ENCODE assay signal across 12 cellular contexts in genomic region chr1:15628003-15628402, GRCh38. TPM values are rescaled to one million over a fixed set of nuclear protein-coding genes. Genes with fewer than 3 reads are reported as not detected.
A peak's percentile ranks its signal among the peaks of the same experiment; 100 is the strongest.
DNase-seq lines count a peak whose midpoint lies in the region; ATAC-seq, FAIRE-seq and TF ChIP-seq lines count a peak whose summit lies in the region.
"Had no signal": no experiment of that assay in that cellular context is flagged by ENCODE, and none has a peak within 500 bp of the region (broad histone marks: within the 10 kb centered on the region; RNA-seq: fewer than 3 reads in every experiment).

No MANE protein-coding gene starts in this region.

- H3K27me3 Mint-ChIP-seq in WTC11 (ENCODE audit: low read depth) (no peaks in the 10 kb centered on the region), progenitor cell of endocrine pancreas (no peaks in the 10 kb centered on the region)

- TF ChIP-seq CTCF in cardiac muscle cell (IDR thresholded peaks at IDR 0.05; ENCODE audit: low read depth, low read length): no peak
- no peak for TF ChIP-seq CTCF in WTC11 (IDR thresholded peaks at IDR 0.05)
- TF ChIP-seq CTCF in progenitor cell of endocrine pancreas (IDR thresholded peaks at IDR 0.05; ENCODE audit: unreplicated experiment): no peak
- TF ChIP-seq CTCF in pancreas (IDR thresholded peaks at IDR 0.05): no peak

- ATAC-seq in Right ventricle myocardium superior (ENCODE audit: poor library complexity): no peak
- peak; percentile 39 for ATAC-seq in HG02981 (IDR thresholded peaks at IDR 0.05; ENCODE audit: unreplicated experiment)
- ATAC-seq in WTC11: no peak
- no peak for ATAC-seq in pancreas

- H3K36me3 ChIP-seq in cardiac muscle cell (peaks cover 30% of the 10 kb centered on the region), pancreas (peaks cover 0 to 10% (median 0%) of the 10 kb centered on the region in 3 donors)

- H3K27ac ChIP-seq in cardiac muscle cell: peak overlapping the region; percentile 26
- peak overlapping the region; percentile 59 for H3K27ac ChIP-seq in substantia nigra (ENCODE audit: low read depth, low read length, poor library complexity, severe bottlenecking)
- no peak overlapping the region for H3K27ac ChIP-seq in pancreas
- H3K27ac ChIP-seq: sigmoid colon had no signal

- H3K4me3 Mint-ChIP-seq in WTC11: no peak overlapping the region
- H3K4me3 Mint-ChIP-seq in progenitor cell of endocrine pancreas (ENCODE audit: low read depth): no peak overlapping the region

- WGBS in pancreas, 2 donors: 30 to 40% methylated on average over 1 of the region's 1 CpG

- DNase-seq in cardiac muscle cell (ENCODE audit: low read depth in 1 of 2, low spot score in 1 of 2) (no peak), Right ventricle myocardium superior (no peak), WTC11 (ENCODE audit: low spot score) (no peak), substantia nigra (lab: John Stamatoyannopoulos, UW) (no peak), progenitor cell of endocrine pancreas (ENCODE audit: low spot score, unreplicated experiment) (no peak), pancreas (no peak), GM19238 (ENCODE audit: insufficient read length, low spot score) (no peak)
- DNase-seq: activated naive CD4-positive, alpha-beta T cell treated with Interleukin-2 at 50 U/mL for 16 hours; NCI-H1048; sigmoid colon had no signal

- H3K36me3 Mint-ChIP-seq in WTC11 (peaks cover 46% of the 10 kb centered on the region), progenitor cell of endocrine pancreas (ENCODE audit: insufficient read depth) (peaks cover 18% of the 10 kb centered on the region)

- H3K27me3 ChIP-seq in cardiac muscle cell (no peaks in the 10 kb centered on the region), pancreas (no peaks in the 10 kb centered on the region)
- H3K27me3 ChIP-seq: sigmoid colon had no signal

- H3K27ac Mint-ChIP-seq in WTC11: 0 out of 2 replicates have a peak overlapping the region, but pooled peaks have one; percentile 17
- no peak overlapping the region for H3K27ac Mint-ChIP-seq in progenitor cell of endocrine pancreas

- H3K9me3 Mint-ChIP-seq in WTC11 (no peaks in the 10 kb centered on the region), progenitor cell of endocrine pancreas (ENCODE audit: low read depth) (no peaks in the 10 kb centered on the region)

- POLR2A ChIA-PET in WTC11 (lab: Charles Lee): no interaction called here

- H3K4me3 ChIP-seq in cardiac muscle cell (no peak overlapping the region), pancreas (no peak overlapping the region)
- H3K4me3 ChIP-seq: sigmoid colon had no signal

- H3K4me1 Mint-ChIP-seq in WTC11 (peaks cover 4% of the 10 kb centered on the region; the same call in 1 of the 2 replicates), progenitor cell of endocrine pancreas (ENCODE audit: low read depth) (peaks cover 12% of the 10 kb centered on the region)

- H3K4me1 ChIP-seq in cardiac muscle cell (ENCODE audit: low read depth) (peaks cover 6% of the 10 kb centered on the region), pancreas (peaks cover 2 to 14% (median 10%) of the 10 kb centered on the region in 3 donors)

- CTCF ChIA-PET in WTC11 (lab: Charles Lee): no interaction called here

- intact Hi-C loops in Right ventricle myocardium superior (cut with DNase I): no loop called here
- intact Hi-C loops in pancreas (cut with DNase I): no loop called here

- no peaks in the 10 kb centered on the region for H3K9me3 ChIP-seq in cardiac muscle cell (ENCODE audit: low read depth)
- no peaks in the 10 kb centered on the region for H3K9me3 ChIP-seq in pancreas
- H3K9me3 ChIP-seq: sigmoid colon had no signal

- no peak for FAIRE-seq in pancreas (lab: Jason Lieb, UNC)
- FAIRE-seq: G401.6 had no signal

TF ChIP-seq in WTC11, 78 proteins besides CTCF, POLR2A, EP300 and RAD21:
- TF ChIP-seq SP1 (CRISPR knock-in tag; conservative IDR thresholded peaks at IDR 0.05): no peak
- no peak for TF ChIP-seq NR3C1 (CRISPR knock-in tag; conservative IDR thresholded peaks at IDR 0.05; ENCODE audit: low read depth)
- no peak for TF ChIP-seq ZBTB43 (CRISPR knock-in tag; IDR thresholded peaks at IDR 0.05)
- TF ChIP-seq ZNF512 (CRISPR knock-in tag; IDR thresholded peaks at IDR 0.05; ENCODE audit: borderline replicate concordance): no peak
- no peak for TF ChIP-seq MYBL2 (CRISPR knock-in tag; IDR thresholded peaks at IDR 0.05)
- TF ChIP-seq RELA (CRISPR knock-in tag; IDR thresholded peaks at IDR 0.05; ENCODE audit: borderline replicate concordance): no peak
- TF ChIP-seq ARID4B (CRISPR knock-in tag; IDR thresholded peaks at IDR 0.05; ENCODE audit: borderline replicate concordance): no peak
- no peak for TF ChIP-seq ZNF263 (CRISPR knock-in tag; IDR thresholded peaks at IDR 0.05; ENCODE audit: low read depth)
- TF ChIP-seq ZNF671 (CRISPR knock-in tag; IDR thresholded peaks at IDR 0.05): no peak

RNA-seq across cellular contexts. Expression of gene DDI2, which starts 10.7 kb away (rescaled TPM):
- total RNA-seq in cardiac muscle cell (11.3 and 26.8 TPM in 2 replicates), Right ventricle myocardium superior (19.4 TPM), WTC11 (2021) (33.8 to 34.2 TPM (median 33.8 TPM) in 3 replicates), progenitor cell of endocrine pancreas (34.5 and 35.6 TPM in 2 replicates), pancreas (10 to 100 TPM; 12.5 to 17.8 (median 16.3) TPM)
- polyA plus RNA-seq in cardiac muscle cell (7.4 and 10.0 TPM in 2 replicates), pancreas (1 to 10 TPM; 4.7 to 7.0 TPM)

RNA-seq across cellular contexts. Expression of gene AGMAT, which starts 43.2 kb away (rescaled TPM):
- 0.45 and 0.70 TPM in 2 replicates for total RNA-seq in cardiac muscle cell
- 0.12 and 0.31 TPM in 2 replicates for polyA plus RNA-seq in cardiac muscle cell
- total RNA-seq in Right ventricle myocardium superior: 0.11 TPM
- total RNA-seq in WTC11 (2021): 4.9 to 5.6 TPM (median 5.5 TPM) in 3 replicates
- total RNA-seq in progenitor cell of endocrine pancreas: 3.1 and 4.0 TPM in 2 replicates
- total RNA-seq in pancreas: 1 to 10 TPM in 1 of 6 donors, under 1 TPM in 5; 0.43 to 1.0 (median 0.55) TPM
- polyA plus RNA-seq in pancreas: under 1 TPM; 0.28 to 0.30 TPM

RNA-seq across cellular contexts. Expression of gene PLEKHM2, which starts 56.1 kb away (rescaled TPM):
- total RNA-seq in cardiac muscle cell: 71.9 and 99.8 TPM in 2 replicates
- polyA plus RNA-seq in cardiac muscle cell: 56.8 and 68.3 TPM in 2 replicates
- total RNA-seq in Right ventricle myocardium superior: 81.7 TPM
- total RNA-seq in WTC11 (2021): 47.5 to 51.8 TPM (median 49.7 TPM) in 3 replicates
- 60.1 and 70.4 TPM in 2 replicates for total RNA-seq in progenitor cell of endocrine pancreas
- 10 to 100 TPM; 22.9 to 39.6 (median 29.4) TPM for total RNA-seq in pancreas
- 10 to 100 TPM; 33.6 to 35.1 TPM for polyA plus RNA-seq in pancreas

Comparison
In these comparisons a context has a peak if more than half of its experiments do, and no peak if none do; other contexts are left out.
1. H3K27ac ChIP-seq: peak in cardiac muscle cell (single experiment) and substantia nigra (single experiment); none in pancreas (0 of 4).